Comparison of ENCODE assay signal across 8 cellular contexts in genomic region chr17:76266244-76266938, GRCh38. TPM values are rescaled to one million over a fixed set of nuclear protein-coding genes. Genes with fewer than 3 reads are reported as not detected.
DNase-seq lines count a peak whose midpoint lies in the region; TF ChIP-seq lines count a peak whose summit lies in the region.

No MANE protein-coding gene starts in this region.

- peak overlapping the region; percentile 79 for H3K27ac ChIP-seq in rectal smooth muscle tissue (ENCODE audit: low read depth, low read length)

- H3K4me1 ChIP-seq in rectal smooth muscle tissue (ENCODE audit: control insufficient read depth, insufficient read depth, low read length): peaks cover 14% of the 10 kb centered on the region

- no peaks in the 10 kb centered on the region for H3K27me3 ChIP-seq in rectal smooth muscle tissue (ENCODE audit: control insufficient read depth, insufficient read depth, low read length)

- peak; percentile 38 to 44 for DNase-seq in stimulated activated CD4-positive, alpha-beta T cell treated with anti-CD3 and anti-CD28 coated beads, Interleukin-2, amount 100 ng/mL, for 24 hours
- no peak for DNase-seq in stimulated activated CD4-positive, alpha-beta T cell treated with anti-CD3 and anti-CD28 coated beads, Interleukin-4, amount 100 ng/mL, for 4 hours
- DNase-seq in fibroblast of the aortic adventitia (ENCODE audit: low read depth) (peak; percentile 46), HuH-7 (ENCODE audit: low spot score) (no peak), epidermal melanocyte (ENCODE audit: insufficient read length, low spot score) (no peak), NCI-H2171 treated with DMSO at 0.1 percent for 48 hours (lab: John Stamatoyannopoulos, UW) (no peak)

- peaks cover 4% of the 10 kb centered on the region for H3K36me3 ChIP-seq in rectal smooth muscle tissue (ENCODE audit: control insufficient read depth, insufficient read depth, low read length)

- TF ChIP-seq CTCF in WI38 (IDR thresholded peaks at IDR 0.05; ENCODE audit: low read depth, low read length) (no peak), fibroblast of the aortic adventitia (IDR thresholded peaks at IDR 0.05; ENCODE audit: insufficient read depth, low read length) (no peak)

- H3K4me3 ChIP-seq in WI38 (ENCODE audit: low read depth, low read length): peak overlapping the region; percentile 80
- peak overlapping the region; percentile 80 for H3K4me3 ChIP-seq in fibroblast of the aortic adventitia (ENCODE audit: low read depth, low read length)
- peak overlapping the region; percentile 81 for H3K4me3 ChIP-seq in rectal smooth muscle tissue (ENCODE audit: low read length)

- peak overlapping the region; percentile 25 for H3K9ac ChIP-seq in rectal smooth muscle tissue (ENCODE audit: low read length)

RNA-seq across cellular contexts. Expression of gene UBALD2, which starts 1.2 kb away (rescaled TPM):
- 1.9 and 3.7 TPM in 2 replicates for total RNA-seq in fibroblast of the aortic adventitia (ENCODE audit: low replicate concordance)

RNA-seq across cellular contexts. Expression of gene RNF157, which starts 26.1 kb away (rescaled TPM):
- total RNA-seq in fibroblast of the aortic adventitia (ENCODE audit: low replicate concordance): 0.08 and 0.18 TPM in 2 replicates

RNA-seq across cellular contexts. Expression of gene QRICH2, which starts 41.7 kb away (rescaled TPM):
- 1.8 and 2.2 TPM in 2 replicates for total RNA-seq in fibroblast of the aortic adventitia (ENCODE audit: low replicate concordance)

Comparison
In these comparisons a context has a peak if more than half of its experiments do, and no peak if none do; other contexts are left out.
1. DNase-seq: peak in stimulated activated CD4-positive, alpha-beta T cell treated with anti-CD3 and anti-CD28 coated beads, Interleukin-2, amount 100 ng/mL, for 24 hours (2 of 2) and fibroblast of the aortic adventitia (single experiment); none in stimulated activated CD4-positive, alpha-beta T cell treated with anti-CD3 and anti-CD28 coated beads, Interleukin-4, amount 100 ng/mL, for 4 hours (0 of 2), HuH-7 (single experiment), epidermal melanocyte (single experiment) and NCI-H2171 treated with DMSO at 0.1 percent for 48 hours (single experiment).
2. Peak in every context shown above with its lines, with median percentiles within 50 percentile points of each other: H3K4me3 ChIP-seq.